In the genomic region with DNA sequence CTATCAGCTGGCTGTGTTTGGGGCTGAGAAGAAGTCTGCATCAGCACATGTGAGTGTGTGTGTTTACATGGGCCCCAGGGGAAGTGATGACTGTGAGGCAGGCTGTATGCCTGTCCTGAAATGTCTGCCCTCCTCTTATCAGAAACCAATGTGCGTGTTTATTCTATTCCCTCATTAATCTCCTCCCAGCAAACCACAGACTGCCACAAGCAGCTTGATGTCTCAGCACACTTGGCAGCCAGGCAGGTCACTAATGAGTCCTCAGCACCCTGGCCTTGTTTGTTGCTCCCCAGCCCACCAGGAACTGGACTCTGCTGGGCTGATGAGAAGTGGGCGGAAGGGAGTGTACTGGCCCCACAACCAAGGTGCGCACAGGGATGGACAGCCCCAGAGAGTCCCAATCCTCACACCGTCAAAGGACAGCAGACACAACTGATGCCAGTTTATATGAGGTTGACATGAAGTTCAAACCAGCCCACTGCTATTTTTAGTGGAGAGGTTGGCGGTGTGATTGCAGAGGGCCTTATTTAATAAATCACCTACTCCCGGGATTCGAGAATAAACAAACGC, we compare ENCODE assay signal across 12 cellular contexts.
DNase-seq lines count a peak whose midpoint lies in the region; ATAC-seq and TF ChIP-seq lines count a peak whose summit lies in the region.
"Had no signal": no experiment of that assay in that cellular context is flagged by ENCODE, and none has a peak within 500 bp of the region (broad histone marks: within the 10 kb centered on the region; RNA-seq: fewer than 3 reads in every experiment).

No MANE protein-coding gene starts in this region.

- no peaks in the 10 kb centered on the region for H3K27me3 Mint-ChIP-seq in activated T-cell treated with anti-CD3 and anti-CD28 coated beads, Interleukin-2, amount 50 U/mL, for 72 hours (ENCODE audit: low read depth)

- H3K27ac Mint-ChIP-seq in activated T-cell treated with anti-CD3 and anti-CD28 coated beads, Interleukin-2, amount 50 U/mL, for 72 hours: no peak overlapping the region
- H3K27ac Mint-ChIP-seq: brain had no signal

- no peaks in the 10 kb centered on the region for H4K20me1 ChIP-seq in smooth muscle cell (ENCODE audit: low read depth)
- H4K20me1 ChIP-seq: BLaER1 had no signal

- no peaks in the 10 kb centered on the region for H3K9me3 ChIP-seq in smooth muscle cell (replicated peaks; ENCODE audit: low read depth)
- H3K9me3 ChIP-seq: BLaER1 had no signal

- TF ChIP-seq CTCF in fibroblast of mammary gland (conservative IDR thresholded peaks at IDR 0.05; ENCODE audit: control insufficient read depth, insufficient read depth, low read depth, low read length) (no peak), smooth muscle cell (IDR thresholded peaks at IDR 0.05; ENCODE audit: borderline replicate concordance, insufficient read depth, poor library complexity, severe bottlenecking) (no peak)

- H3K4me2 ChIP-seq in smooth muscle cell: peak overlapping the region; percentile 56
- H3K4me2 ChIP-seq: BLaER1 had no signal

- H3K36me3 ChIP-seq in smooth muscle cell (ENCODE audit: low read depth): no peaks in the 10 kb centered on the region
- H3K36me3 ChIP-seq: BLaER1 had no signal

- H3K4me1 ChIP-seq in smooth muscle cell (ENCODE audit: low read depth): no peaks in the 10 kb centered on the region
- H3K4me1 ChIP-seq: BLaER1 had no signal

- no peaks in the 10 kb centered on the region for H3K9me3 Mint-ChIP-seq in activated T-cell treated with anti-CD3 and anti-CD28 coated beads, Interleukin-2, amount 50 U/mL, for 72 hours

- peak; percentile 60 to 64 for ATAC-seq in activated T-cell treated with anti-CD3 and anti-CD28 coated beads, Interleukin-2, amount 50 U/mL, for 72 hours (replicated peaks in 1 of 2)

- no peaks in the 10 kb centered on the region for H3K79me2 ChIP-seq in smooth muscle cell (ENCODE audit: low read depth)

- no peak for DNase-seq in activated T-cell treated with anti-CD3 and anti-CD28 coated beads, Interleukin-2, amount 50 U/mL, for 72 hours
- DNase-seq in activated T-cell treated with anti-CD3 and anti-CD28 coated beads, Interleukin-2, amount 50 U/mL, for 1 hour: no peak
- peak; percentile 13 for DNase-seq in OCI-M1 (lab: John Stamatoyannopoulos, UW)
- DNase-seq in fibroblast of mammary gland (ENCODE audit: low read depth): peak; percentile 22
- no peak for DNase-seq in smooth muscle cell (lab: John Stamatoyannopoulos, UW; ENCODE audit: unreplicated experiment)
- no peak for DNase-seq in inferior parietal cortex (ENCODE audit: extremely low spot score)
- no peak for DNase-seq in activated naive CD4-positive, alpha-beta T cell treated with anti-CD3 and anti-CD28 coated beads, Interleukin-2, amount 50 U/mL, for 16 hours
- DNase-seq in T-helper 1 cell: no peak
- DNase-seq: NCI-H1048, right cardiac atrium had no signal

- H3K27me3 ChIP-seq in smooth muscle cell (ENCODE audit: low read depth): no peaks in the 10 kb centered on the region
- H3K27me3 ChIP-seq: BLaER1 had no signal

- no peak overlapping the region for H3K9ac ChIP-seq in smooth muscle cell (ENCODE audit: low read depth)
- H3K9ac ChIP-seq: BLaER1 had no signal

- H3K4me3 Mint-ChIP-seq in activated T-cell treated with anti-CD3 and anti-CD28 coated beads, Interleukin-2, amount 50 U/mL, for 72 hours: no peak overlapping the region
- H3K4me3 Mint-ChIP-seq: brain had no signal

- no peaks in the 10 kb centered on the region for H3K36me3 Mint-ChIP-seq in activated T-cell treated with anti-CD3 and anti-CD28 coated beads, Interleukin-2, amount 50 U/mL, for 72 hours (ENCODE audit: insufficient read depth in 2 of 2)
- H3K36me3 Mint-ChIP-seq: brain had no signal

- H3K4me3 ChIP-seq in fibroblast of mammary gland (ENCODE audit: control insufficient read depth, low read depth, low read length): no peak overlapping the region
- H3K4me3 ChIP-seq in smooth muscle cell: no peak overlapping the region
- H3K4me3 ChIP-seq: BLaER1 had no signal

- no peak overlapping the region for H3K27ac ChIP-seq in smooth muscle cell (ENCODE audit: low read depth)
- H3K27ac ChIP-seq: BLaER1 had no signal

- WGBS in smooth muscle cell (ENCODE audit: low lambda C conversion rate): 65% methylated on average over 8 of the region's 8 CpGs

- H3K4me1 Mint-ChIP-seq in activated T-cell treated with anti-CD3 and anti-CD28 coated beads, Interleukin-2, amount 50 U/mL, for 72 hours (ENCODE audit: low read depth): peaks cover 22% of the 10 kb centered on the region

- H2AFZ ChIP-seq in smooth muscle cell (ENCODE audit: low read depth): no peak overlapping the region

- H3F3A ChIP-seq in smooth muscle cell (ENCODE audit: low read depth): peaks cover 7% of the 10 kb centered on the region

Comparison
In these comparisons a context has a peak if more than half of its experiments do, and no peak if none do; other contexts are left out.
1. DNase-seq: peak in OCI-M1 (single experiment) and fibroblast of mammary gland (single experiment); none in activated T-cell treated with anti-CD3 and anti-CD28 coated beads, Interleukin-2, amount 50 U/mL, for 72 hours (0 of 2), activated T-cell treated with anti-CD3 and anti-CD28 coated beads, Interleukin-2, amount 50 U/mL, for 1 hour (single experiment), smooth muscle cell (single experiment), inferior parietal cortex (single experiment), activated naive CD4-positive, alpha-beta T cell treated with anti-CD3 and anti-CD28 coated beads, Interleukin-2, amount 50 U/mL, for 16 hours (single experiment) and T-helper 1 cell (0 of 5).